Comparison of ENCODE assay signal across 21 cellular contexts in genomic region chr1:214747050-214747615, GRCh38.
"Had no signal": no experiment of that assay in that cellular context is flagged by ENCODE, and none has a peak within 500 bp of the region (broad histone marks: within the 10 kb centered on the region; RNA-seq: fewer than 3 reads in every experiment).

No MANE protein-coding gene starts in this region.

- H2AFZ ChIP-seq: neural progenitor cell had no signal

- H3K4me3 ChIP-seq: body of pancreas, lung, neural progenitor cell, prostate gland, right lobe of liver, testis had no signal

- H3K36me3 Mint-ChIP-seq: neural progenitor cell; stimulated activated effector memory CD8-positive, alpha-beta T cell treated with anti-CD3 and anti-CD28 coated beads, Interleukin-12 subunit alpha, Interleukin-12 subunit beta, amount 100 ng/mL, for 72 hours; type B pancreatic cell had no signal

- DNase-seq: activated CD4-positive, alpha-beta T cell treated with anti-CD3 and anti-CD28 coated beads, Interleukin-2, amount 50 U/mL, for 48 hours; activated gamma-delta T cell treated with Interleukin-2 at 50 U/mL for 16 hours; amniotic stem cell; body of pancreas; caudate nucleus; effector memory CD8-positive, alpha-beta T cell; glutamatergic neuron; hippocampal formation; islet precursor cell; right lobe of liver; stimulated activated CD4-positive, alpha-beta T cell treated with anti-CD3 and anti-CD28 coated beads, Interleukin-4, amount 100 ng/mL, for 24 hours; testis; WERI-Rb-1 had no signal

- H3K9me3 Mint-ChIP-seq: activated T-helper 1 cell treated with anti-CD3 and anti-CD28 coated beads, Interleukin-12 subunit alpha, Interleukin-12 subunit beta, Interleukin-2, Interleukin-4 antibody, amounts not matched to agents 30 ng/mL and 10 ng/mL and 1 ng/mL, durations not matched to agents 14 hours and 24 hours and 36 hours; type B pancreatic cell had no signal

- H3K27ac Mint-ChIP-seq: activated naive CD4-positive, alpha-beta T cell treated with anti-CD3 and anti-CD28 coated beads, Interleukin-2, amount 50 U/mL, for 72 hours; activated T-helper 1 cell treated with anti-CD3 and anti-CD28 coated beads, Interleukin-12 subunit alpha, Interleukin-12 subunit beta, Interleukin-2, Interleukin-4 antibody, amounts not matched to agents 30 ng/mL and 10 ng/mL and 1 ng/mL, durations not matched to agents 14 hours and 24 hours and 36 hours; effector memory CD8-positive, alpha-beta T cell; neural progenitor cell; stimulated activated effector memory CD8-positive, alpha-beta T cell treated with anti-CD3 and anti-CD28 coated beads, Interleukin-12 subunit alpha, Interleukin-12 subunit beta, amount 100 ng/mL, for 72 hours; type B pancreatic cell had no signal

- H3K36me3 ChIP-seq: neural progenitor cell, prostate gland, right lobe of liver, WERI-Rb-1 had no signal

- H3K27ac ChIP-seq: body of pancreas, neural progenitor cell, prostate gland, right lobe of liver, testis, WERI-Rb-1 had no signal

- H3K4me3 Mint-ChIP-seq: activated T-helper 1 cell treated with anti-CD3 and anti-CD28 coated beads, Interleukin-12 subunit alpha, Interleukin-12 subunit beta, Interleukin-2, Interleukin-4 antibody, amounts not matched to agents 30 ng/mL and 10 ng/mL and 1 ng/mL, durations not matched to agents 14 hours and 24 hours and 36 hours; effector memory CD8-positive, alpha-beta T cell; neural progenitor cell; stimulated activated effector memory CD8-positive, alpha-beta T cell treated with anti-CD3 and anti-CD28 coated beads, Interleukin-12 subunit alpha, Interleukin-12 subunit beta, amount 100 ng/mL, for 72 hours; type B pancreatic cell had no signal

- H3K4me1 ChIP-seq: body of pancreas, neural progenitor cell, prostate gland, right lobe of liver, testis had no signal

- H3K27me3 ChIP-seq: body of pancreas, neural progenitor cell, right lobe of liver, testis had no signal

- H3K4me1 Mint-ChIP-seq: stimulated activated effector memory CD8-positive, alpha-beta T cell treated with anti-CD3 and anti-CD28 coated beads, Interleukin-12 subunit alpha, Interleukin-12 subunit beta, amount 100 ng/mL, for 72 hours had no signal

- H3K9ac ChIP-seq: neural progenitor cell had no signal

- ATAC-seq: activated naive CD4-positive, alpha-beta T cell treated with anti-CD3 and anti-CD28 coated beads, Interleukin-2, amount 50 U/mL, for 72 hours; body of pancreas; effector memory CD8-positive, alpha-beta T cell; left lobe of liver; right lobe of liver; stimulated activated effector memory CD8-positive, alpha-beta T cell treated with anti-CD3 and anti-CD28 coated beads, Interleukin-12 subunit alpha, Interleukin-12 subunit beta, amount 100 ng/mL, for 72 hours had no signal

- H3K9me3 ChIP-seq: body of pancreas, prostate gland, right lobe of liver, testis had no signal

- H3K4me2 ChIP-seq: neural progenitor cell had no signal

- H3K27me3 Mint-ChIP-seq: effector memory CD8-positive, alpha-beta T cell; type B pancreatic cell had no signal
